Comparison of ENCODE assay signal across 35 cellular contexts in the genomic region with DNA sequence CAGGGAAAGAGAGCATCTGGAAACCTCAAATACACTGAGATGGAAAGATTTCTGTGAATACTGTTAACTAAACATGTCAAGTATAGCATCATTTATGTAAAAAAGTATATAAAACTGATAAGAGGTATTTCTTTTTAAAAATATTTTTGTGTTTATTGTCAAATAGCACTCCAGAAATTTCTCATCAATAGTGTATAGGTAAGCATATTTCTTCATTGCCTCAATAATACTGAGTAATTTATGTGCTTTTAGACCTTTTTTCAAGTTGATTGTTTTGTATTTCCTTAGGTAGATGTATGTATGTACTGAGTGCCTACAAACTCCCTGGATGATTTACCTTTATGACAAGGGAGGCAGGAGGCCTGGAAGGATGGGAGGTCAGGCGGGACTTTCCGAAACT.
"Had no signal": no experiment of that assay in that cellular context is flagged by ENCODE, and none has a peak within 500 bp of the region (broad histone marks: within the 10 kb centered on the region; RNA-seq: fewer than 3 reads in every experiment).

No MANE protein-coding gene starts in this region.

- H3K4me1 ChIP-seq: ascending aorta had no signal

- H3K36me3 ChIP-seq: ascending aorta had no signal

- ATAC-seq: activated CD4-positive, alpha-beta T cell treated with anti-CD3 and anti-CD28 coated beads for 36 hours; activated CD8-positive, alpha-beta T cell treated with anti-CD3 and anti-CD28 coated beads for 36 hours; activated naive CD8-positive, alpha-beta T cell treated with anti-CD3 and anti-CD28 coated beads, Interleukin-2, amount 50 U/mL, for 24 hours; activated T-cell treated with anti-CD3 and anti-CD28 coated beads, Interleukin-2, amount 50 U/mL, for 4 hours; activated T-cell treated with anti-CD3 and anti-CD28 coated beads, Interleukin-2, amount 50 U/mL, for 72 hours; activated T-helper 17 cell treated with anti-CD3 and anti-CD28 coated beads, Interleukin-2, amount 50 U/mL, for 72 hours had no signal

- H3K4me3 Mint-ChIP-seq: activated B cell treated with CpG ODN at 0.5 μM for 24 hours; activated CD4-positive, alpha-beta T cell treated with anti-CD3 and anti-CD28 coated beads for 36 hours; activated CD4-positive, alpha-beta T cell treated with anti-CD3 and anti-CD28 coated beads, Interleukin-2, amount 10 ng/mL, durations not matched to agents 7 days and 5 days; activated CD8-positive, alpha-beta T cell treated with anti-CD3 and anti-CD28 coated beads for 36 hours; activated naive CD4-positive, alpha-beta T cell treated with anti-CD3 and anti-CD28 coated beads, Interleukin-2, amount 10 ng/mL, durations not matched to agents 7 days and 5 days; activated naive CD4-positive, alpha-beta T cell treated with anti-CD3 and anti-CD28 coated beads, Interleukin-2, amount 50 U/mL, for 24 hours; activated naive CD8-positive, alpha-beta T cell; activated naive CD8-positive, alpha-beta T cell treated with anti-CD3 and anti-CD28 coated beads, Interleukin-2, amount 10 ng/mL, durations not matched to agents 7 days and 5 days; activated naive CD8-positive, alpha-beta T cell treated with anti-CD3 and anti-CD28 coated beads, Interleukin-2, amount 50 U/mL, for 24 hours; activated T-cell treated with anti-CD3 and anti-CD28 coated beads, Interleukin-2, amount 50 U/mL, for 4 hours; activated T-cell treated with anti-CD3 and anti-CD28 coated beads, Interleukin-2, amount 50 U/mL, for 72 hours; activated T-helper 1 cell treated with anti-CD3 and anti-CD28 coated beads, Interleukin-12 subunit alpha, Interleukin-12 subunit beta, Interleukin-2, Interleukin-4 antibody, amounts not matched to agents 30 ng/mL and 10 ng/mL and 1 ng/mL, durations not matched to agents 14 hours and 24 hours and 36 hours; activated T-helper 17 cell treated with anti-CD3 and anti-CD28 coated beads, Interleukin-2, amount 50 U/mL, for 72 hours; brain; central memory CD8-positive, alpha-beta T cell; T-helper 1 cell treated with Interleukin-12 subunit alpha and Interleukin-12 subunit beta and Interleukin-4 antibody, amounts not matched to agents 30 μg/mL and 1 μg/mL, for 36 hours; T-helper 2 cell treated with Interferon-gamma antibody and Interleukin-4, amounts not matched to agents 5 μg/mL and 100 μg/mL, for 36 hours had no signal

- H3K9me3 Mint-ChIP-seq: activated B cell treated with CpG ODN at 0.5 μM for 24 hours; activated CD4-positive, alpha-beta T cell treated with anti-CD3 and anti-CD28 coated beads, Interleukin-2, amount 10 ng/mL, durations not matched to agents 7 days and 5 days; activated CD8-positive, alpha-beta T cell treated with anti-CD3 and anti-CD28 coated beads for 36 hours; activated naive CD4-positive, alpha-beta T cell treated with anti-CD3 and anti-CD28 coated beads, Interleukin-2, amount 10 ng/mL, durations not matched to agents 7 days and 5 days; activated naive CD4-positive, alpha-beta T cell treated with anti-CD3 and anti-CD28 coated beads, Interleukin-2, amount 50 U/mL, for 24 hours; activated naive CD8-positive, alpha-beta T cell treated with anti-CD3 and anti-CD28 coated beads, Interleukin-2, amount 10 ng/mL, durations not matched to agents 7 days and 5 days; activated naive CD8-positive, alpha-beta T cell treated with anti-CD3 and anti-CD28 coated beads, Interleukin-2, amount 50 U/mL, for 24 hours; activated T-cell treated with anti-CD3 and anti-CD28 coated beads, Interleukin-2, amount 50 U/mL, for 4 hours; activated T-cell treated with anti-CD3 and anti-CD28 coated beads, Interleukin-2, amount 50 U/mL, for 72 hours; activated T-helper 1 cell treated with anti-CD3 and anti-CD28 coated beads, Interleukin-12 subunit alpha, Interleukin-12 subunit beta, Interleukin-2, Interleukin-4 antibody, amounts not matched to agents 30 ng/mL and 10 ng/mL and 1 ng/mL, durations not matched to agents 14 hours and 24 hours and 36 hours; activated T-helper 17 cell treated with anti-CD3 and anti-CD28 coated beads, Interleukin-2, amount 50 U/mL, for 72 hours; brain; central memory CD8-positive, alpha-beta T cell; T-helper 1 cell treated with Interleukin-12 subunit alpha and Interleukin-12 subunit beta and Interleukin-4 antibody, amounts not matched to agents 30 μg/mL and 1 μg/mL, for 36 hours; T-helper 2 cell treated with Interferon-gamma antibody and Interleukin-4, amounts not matched to agents 5 μg/mL and 100 μg/mL, for 36 hours had no signal

- DNase-seq: activated B cell treated with CpG ODN at 0.5 μM for 24 hours; activated CD4-positive, alpha-beta T cell treated with anti-CD3 and anti-CD28 coated beads for 36 hours; activated CD4-positive, alpha-beta T cell treated with anti-CD3 and anti-CD28 coated beads for 48 hours; activated CD4-positive, alpha-beta T cell treated with anti-CD3 and anti-CD28 coated beads, Interleukin-2, amount 10 ng/mL, durations not matched to agents 7 days and 5 days; activated CD4-positive, alpha-beta T cell treated with anti-CD3 and anti-CD28 coated beads, Interleukin-2, amount 50 U/mL, for 48 hours; activated CD4-positive, CD25-positive, alpha-beta regulatory T cell treated with anti-CD3 and anti-CD28 coated beads, Interleukin-2, amount 50 U/mL, for 72 hours; activated CD8-positive, alpha-beta memory T cell treated with anti-CD3 and anti-CD28 coated beads, Interleukin-2, amount 50 U/mL, for 4 hours; activated CD8-positive, alpha-beta T cell treated with anti-CD3 and anti-CD28 coated beads for 36 hours; activated gamma-delta T cell; activated naive CD4-positive, alpha-beta T cell treated with anti-CD3 and anti-CD28 coated beads, Interleukin-2, amount 10 ng/mL, durations not matched to agents 7 days and 5 days; activated naive CD4-positive, alpha-beta T cell treated with Interleukin-2 at 50 U/mL for 16 hours; activated naive CD8-positive, alpha-beta T cell treated with anti-CD3 and anti-CD28 coated beads, Interleukin-2, amount 10 ng/mL, durations not matched to agents 7 days and 5 days; activated naive CD8-positive, alpha-beta T cell treated with anti-CD3 and anti-CD28 coated beads, Interleukin-2, amount 50 U/mL, for 24 hours; activated T-cell treated with anti-CD3 and anti-CD28 coated beads for 4 hours; activated T-cell treated with anti-CD3 and anti-CD28 coated beads, Interleukin-2, amount 50 U/mL, for 1 hour; activated T-cell treated with anti-CD3 and anti-CD28 coated beads, Interleukin-2, amount 50 U/mL, for 4 hours; activated T-cell treated with anti-CD3 and anti-CD28 coated beads, Interleukin-2, amount 50 U/mL, for 72 hours; amygdala; anterior cingulate cortex; caudate nucleus; cerebellar nuclear complex; T-helper 1 cell; T-helper 2 cell; T-helper 9 cell had no signal

- H3K4me3 ChIP-seq: ascending aorta, cardiac muscle cell had no signal

- H3K9me3 ChIP-seq: ascending aorta had no signal

- H3K36me3 Mint-ChIP-seq: activated naive CD4-positive, alpha-beta T cell treated with anti-CD3 and anti-CD28 coated beads, Interleukin-2, amount 10 ng/mL, durations not matched to agents 7 days and 5 days; activated naive CD4-positive, alpha-beta T cell treated with anti-CD3 and anti-CD28 coated beads, Interleukin-2, amount 50 U/mL, for 24 hours; activated naive CD8-positive, alpha-beta T cell; activated naive CD8-positive, alpha-beta T cell treated with anti-CD3 and anti-CD28 coated beads, Interleukin-2, amount 10 ng/mL, durations not matched to agents 7 days and 5 days; brain had no signal

- H3K27ac Mint-ChIP-seq: activated B cell treated with CpG ODN at 0.5 μM for 24 hours; activated CD4-positive, alpha-beta T cell treated with anti-CD3 and anti-CD28 coated beads for 36 hours; activated CD4-positive, alpha-beta T cell treated with anti-CD3 and anti-CD28 coated beads, Interleukin-2, amount 10 ng/mL, durations not matched to agents 7 days and 5 days; activated CD8-positive, alpha-beta T cell treated with anti-CD3 and anti-CD28 coated beads for 36 hours; activated naive CD4-positive, alpha-beta T cell treated with anti-CD3 and anti-CD28 coated beads, Interleukin-2, amount 10 ng/mL, durations not matched to agents 7 days and 5 days; activated naive CD4-positive, alpha-beta T cell treated with anti-CD3 and anti-CD28 coated beads, Interleukin-2, amount 50 U/mL, for 24 hours; activated naive CD8-positive, alpha-beta T cell; activated naive CD8-positive, alpha-beta T cell treated with anti-CD3 and anti-CD28 coated beads, Interleukin-2, amount 10 ng/mL, durations not matched to agents 7 days and 5 days; activated naive CD8-positive, alpha-beta T cell treated with anti-CD3 and anti-CD28 coated beads, Interleukin-2, amount 50 U/mL, for 24 hours; activated T-cell treated with anti-CD3 and anti-CD28 coated beads, Interleukin-2, amount 50 U/mL, for 72 hours; activated T-helper 1 cell treated with anti-CD3 and anti-CD28 coated beads, Interleukin-12 subunit alpha, Interleukin-12 subunit beta, Interleukin-2, Interleukin-4 antibody, amounts not matched to agents 30 ng/mL and 10 ng/mL and 1 ng/mL, durations not matched to agents 14 hours and 24 hours and 36 hours; activated T-helper 17 cell treated with anti-CD3 and anti-CD28 coated beads, Interleukin-2, amount 50 U/mL, for 72 hours; brain; T-helper 1 cell treated with Interleukin-12 subunit alpha and Interleukin-12 subunit beta and Interleukin-4 antibody, amounts not matched to agents 30 μg/mL and 1 μg/mL, for 36 hours; T-helper 2 cell treated with Interferon-gamma antibody and Interleukin-4, amounts not matched to agents 5 μg/mL and 100 μg/mL, for 36 hours had no signal

- H3K27ac ChIP-seq: ascending aorta, cardiac muscle cell, VCaP had no signal

- H3K4me1 Mint-ChIP-seq: activated B cell treated with CpG ODN at 0.5 μM for 24 hours; activated CD4-positive, alpha-beta T cell treated with anti-CD3 and anti-CD28 coated beads for 36 hours; activated CD4-positive, alpha-beta T cell treated with anti-CD3 and anti-CD28 coated beads, Interleukin-2, amount 10 ng/mL, durations not matched to agents 7 days and 5 days; activated naive CD4-positive, alpha-beta T cell treated with anti-CD3 and anti-CD28 coated beads, Interleukin-2, amount 10 ng/mL, durations not matched to agents 7 days and 5 days; activated naive CD4-positive, alpha-beta T cell treated with anti-CD3 and anti-CD28 coated beads, Interleukin-2, amount 50 U/mL, for 24 hours; activated naive CD8-positive, alpha-beta T cell treated with anti-CD3 and anti-CD28 coated beads, Interleukin-2, amount 10 ng/mL, durations not matched to agents 7 days and 5 days; activated naive CD8-positive, alpha-beta T cell treated with anti-CD3 and anti-CD28 coated beads, Interleukin-2, amount 50 U/mL, for 24 hours; activated T-helper 17 cell treated with anti-CD3 and anti-CD28 coated beads, Interleukin-2, amount 50 U/mL, for 72 hours; central memory CD8-positive, alpha-beta T cell had no signal

- H3K27me3 ChIP-seq: ascending aorta, cardiac muscle cell had no signal
